8 cellular contexts compared by ENCODE assay signal in the genomic region with DNA sequence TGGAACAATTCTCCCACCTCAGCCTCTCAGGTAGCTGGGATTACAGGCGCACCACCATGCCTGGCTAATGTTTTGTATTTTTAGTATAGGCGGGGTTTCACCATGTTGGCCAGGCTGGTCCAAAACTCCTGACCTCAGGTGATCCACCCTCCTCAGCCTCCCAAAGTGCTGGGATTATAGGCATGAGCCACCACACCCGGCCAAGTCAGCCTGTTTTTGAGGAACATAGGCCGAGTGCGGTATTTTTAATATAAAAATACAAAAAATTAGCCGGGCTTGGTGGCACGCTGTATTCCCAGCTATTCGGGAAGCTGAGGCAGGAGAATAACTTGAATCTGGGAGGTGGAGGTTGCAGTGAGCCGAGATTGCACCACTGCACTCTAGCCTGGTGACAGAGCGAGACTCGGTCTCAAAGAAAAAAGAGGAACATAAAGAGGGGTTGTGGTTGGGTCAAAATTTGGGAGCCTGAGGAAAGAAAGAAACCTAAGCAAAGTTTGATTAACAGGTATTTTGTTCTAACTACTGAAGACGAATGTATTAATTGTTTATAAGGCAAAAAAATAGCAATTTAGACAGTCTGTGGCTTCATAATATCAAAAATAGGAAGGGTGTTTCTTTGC. TPM values are rescaled to one million over a fixed set of nuclear protein-coding genes. Genes with fewer than 3 reads are reported as not detected.
A peak's percentile ranks its signal among the peaks of the same experiment; 100 is the strongest.
DNase-seq lines count a peak whose midpoint lies in the region; ATAC-seq and TF ChIP-seq lines count a peak whose summit lies in the region.
"Not testable (repeated sequence)": the region's sequence is repeated elsewhere in the genome, so short reads cannot be mapped to it uniquely, and the experiment has no call there.

No MANE protein-coding gene starts in this region.

- not testable (repeated sequence) for H3K9me2 ChIP-seq in SK-N-SH

- CTCF ChIA-PET in AG04450 (lab: Charles Lee) = not testable (repeated sequence)
- CTCF ChIA-PET in SK-N-SH (lab: Yijun Ruan, JAX) = interaction anchor here (1.0 to 2.4 kb wide), 2 partner anchors 13 to 15 kb away, joined by 5 read pairs; no protein-coding TSS in a partner anchor
- CTCF ChIA-PET in activated naive CD4-positive, alpha-beta T cell treated with anti-CD3 and anti-CD28 coated beads for 36 hours (lab: Charles Lee) = interaction anchor here (0.6 to 0.7 kb wide), 2 partner anchors 16 to 70 kb away, joined by 3 read pairs; no protein-coding TSS in a partner anchor

- TF ChIP-seq EP300 in SK-N-SH (IDR thresholded peaks at IDR 0.05; ENCODE audit: borderline replicate concordance in 1 of 2, low read depth in 1 of 2, low read length in 1 of 2) = not testable (repeated sequence)

- POLR2A ChIA-PET in AG04450 (lab: Yijun Ruan, JAX) = interaction anchor here (0.7 kb wide), 1 partner anchor 8 kb away, joined by 5 read pairs; no protein-coding TSS in a partner anchor
- POLR2A ChIA-PET in SK-N-SH (lab: Yijun Ruan, JAX) = not testable (repeated sequence)
- POLR2A ChIA-PET in naive thymus-derived CD8-positive, alpha-beta T cell (lab: Charles Lee) = interaction anchor here (0.7 to 1.4 kb wide), 2 partner anchors 52 to 1041 kb away, joined by 3 to 4 read pairs; a partner anchor contains a TSS

- not testable (repeated sequence) for H2AFZ ChIP-seq in SK-N-SH (ENCODE audit: low read depth); smooth muscle cell (ENCODE audit: low read depth)

- not testable (repeated sequence) for H3K27ac ChIP-seq in AG04450 (ENCODE audit: low read depth, low read length); ectodermal cell (ENCODE audit: insufficient read depth, low read depth, low read length, poor library complexity, severe bottlenecking); right atrium auricular region
- H3K27ac ChIP-seq in SK-N-SH (ENCODE audit: low read depth in 2 of 2, low read length in 1 of 2) (peak overlapping the region in 1 of 2 experiments; percentile 97; a peak in 1 of 4 replicates), smooth muscle cell (ENCODE audit: low read depth) (peak overlapping the region; percentile 95)

- peaks cover 15% of the 10 kb centered on the region for H3F3A ChIP-seq in SK-N-SH (replicated peaks; ENCODE audit: insufficient read depth)
- H3F3A ChIP-seq in smooth muscle cell (ENCODE audit: low read depth) = not testable (repeated sequence)

- in situ Hi-C loops in HAP-1 (cut with MboI; ENCODE audit: low sequenced_read_pairs) = not testable (repeated sequence)

- H3K27ac Mint-ChIP-seq in activated naive CD4-positive, alpha-beta T cell treated with anti-CD3 and anti-CD28 coated beads for 36 hours = not testable (repeated sequence)
- H3K27ac Mint-ChIP-seq in naive thymus-derived CD8-positive, alpha-beta T cell = peak overlapping the region in 8 of 10 donors; percentile 40 to 100 (median 70)

- TF ChIP-seq CTCF in AG04450 (IDR thresholded peaks at IDR 0.05; ENCODE audit: low read depth, low read length); SK-N-SH (IDR thresholded peaks at IDR 0.05); right atrium auricular region (IDR thresholded peaks at IDR 0.05); smooth muscle cell (IDR thresholded peaks at IDR 0.05; ENCODE audit: borderline replicate concordance, insufficient read depth, poor library complexity, severe bottlenecking): not testable (repeated sequence)

- not testable (repeated sequence) for H3K27me3 Mint-ChIP-seq in activated naive CD4-positive, alpha-beta T cell treated with anti-CD3 and anti-CD28 coated beads for 36 hours (ENCODE audit: low read depth); naive thymus-derived CD8-positive, alpha-beta T cell

- H3K4me3 Mint-ChIP-seq in activated naive CD4-positive, alpha-beta T cell treated with anti-CD3 and anti-CD28 coated beads for 36 hours = peak overlapping the region; percentile 22
- H3K4me3 Mint-ChIP-seq in naive thymus-derived CD8-positive, alpha-beta T cell = peak overlapping the region; percentile 45 to 100 (median 99)

- ATAC-seq in naive thymus-derived CD8-positive, alpha-beta T cell = not testable (repeated sequence)

- not testable (repeated sequence) for TF ChIP-seq RAD21 in SK-N-SH (IDR thresholded peaks at IDR 0.05; ENCODE audit: low read length)

- H3K4me1 Mint-ChIP-seq in activated naive CD4-positive, alpha-beta T cell treated with anti-CD3 and anti-CD28 coated beads for 36 hours (ENCODE audit: low read depth) = peaks cover 53% of the 10 kb centered on the region
- peaks cover 23 to 71% (median 66%) of the 10 kb centered on the region in 4 donors for H3K4me1 Mint-ChIP-seq in naive thymus-derived CD8-positive, alpha-beta T cell

- H3K36me3 ChIP-seq in HAP-1 (replicated peaks) (peaks cover 23% of the 10 kb centered on the region), SK-N-SH (replicated peaks in 1 of 2; ENCODE audit: control insufficient read depth in 1 of 2, insufficient read depth in 2 of 2, low read length in 1 of 2) (peaks cover 24 to 31% of the 10 kb centered on the region in 2 experiments), ectodermal cell (ENCODE audit: control insufficient read depth, insufficient read depth, low read length) (peaks cover 20% of the 10 kb centered on the region), right atrium auricular region (peaks cover 12% of the 10 kb centered on the region)
- H3K36me3 ChIP-seq in smooth muscle cell (ENCODE audit: low read depth) = not testable (repeated sequence)

- H3K9me3 Mint-ChIP-seq in activated naive CD4-positive, alpha-beta T cell treated with anti-CD3 and anti-CD28 coated beads for 36 hours; naive thymus-derived CD8-positive, alpha-beta T cell: not testable (repeated sequence)

- DNase-seq in AG04450 (ENCODE audit: low read depth, low spot score); HAP-1 (ENCODE audit: low spot score in 2 of 2); SK-N-SH; activated naive CD4-positive, alpha-beta T cell treated with anti-CD3 and anti-CD28 coated beads for 36 hours; naive thymus-derived CD8-positive, alpha-beta T cell; smooth muscle cell (lab: John Stamatoyannopoulos, UW; ENCODE audit: unreplicated experiment): not testable (repeated sequence)
- peak; percentile 26 for DNase-seq in right atrium auricular region (ENCODE audit: low spot score)

- H3K79me2 ChIP-seq in SK-N-SH (ENCODE audit: insufficient read depth) (peaks cover 66% of the 10 kb centered on the region), smooth muscle cell (ENCODE audit: low read depth) (peaks cover 60% of the 10 kb centered on the region)

- H3K9ac ChIP-seq in SK-N-SH = peak overlapping the region; percentile 98; the same call in 1 of the 2 replicates
- not testable (repeated sequence) for H3K9ac ChIP-seq in smooth muscle cell (ENCODE audit: low read depth)

- H3K27me3 ChIP-seq in AG04450 (ENCODE audit: control insufficient read depth, insufficient read depth, low read length); HAP-1 (ENCODE audit: low read depth); SK-N-SH (ENCODE audit: insufficient read depth); ectodermal cell (ENCODE audit: control insufficient read depth, insufficient read depth, low read length, poor library complexity, severe bottlenecking); right atrium auricular region; smooth muscle cell (ENCODE audit: low read depth): not testable (repeated sequence)

- peaks cover 32% of the 10 kb centered on the region for H3K36me3 Mint-ChIP-seq in activated naive CD4-positive, alpha-beta T cell treated with anti-CD3 and anti-CD28 coated beads for 36 hours (ENCODE audit: low read depth)
- H3K36me3 Mint-ChIP-seq in naive thymus-derived CD8-positive, alpha-beta T cell = peaks cover 24 to 42% (median 29%) of the 10 kb centered on the region in 3 donors

- peak overlapping the region; percentile 94 for H3K4me2 ChIP-seq in SK-N-SH
- peak overlapping the region; percentile 91 for H3K4me2 ChIP-seq in smooth muscle cell

- peak overlapping the region; percentile 85 for H3K4me3 ChIP-seq in AG04450 (ENCODE audit: low read depth, low read length)
- H3K4me3 ChIP-seq in HAP-1 = peak overlapping the region; percentile 86; the same call in 1 of the 2 replicates
- H3K4me3 ChIP-seq in SK-N-SH (ENCODE audit: low read depth in 2 of 2, low read length in 1 of 2) = peak overlapping the region; percentile 70 to 96; a peak in 3 of 4 replicates
- H3K4me3 ChIP-seq in ectodermal cell (ENCODE audit: insufficient read depth, low read depth, low read length) = peak overlapping the region; percentile 91
- H3K4me3 ChIP-seq in right atrium auricular region = not testable (repeated sequence)
- peak overlapping the region; percentile 87 for H3K4me3 ChIP-seq in smooth muscle cell

- not testable (repeated sequence) for H3K9me3 ChIP-seq in AG04450 (ENCODE audit: control insufficient read depth, insufficient read depth, low read length); HAP-1; SK-N-SH; ectodermal cell (ENCODE audit: control insufficient read depth, low read length); right atrium auricular region; smooth muscle cell (replicated peaks; ENCODE audit: low read depth)

- intact Hi-C loops in activated naive CD4-positive, alpha-beta T cell treated with anti-CD3 and anti-CD28 coated beads for 36 hours (cut with micrococcal nuclease) = not testable (repeated sequence)

- peaks cover 15% of the 10 kb centered on the region for H4K20me1 ChIP-seq in SK-N-SH (ENCODE audit: insufficient read depth)
- H4K20me1 ChIP-seq in smooth muscle cell (ENCODE audit: low read depth) = peaks cover 59% of the 10 kb centered on the region

- H3K4me1 ChIP-seq in HAP-1; SK-N-SH (ENCODE audit: control insufficient read depth in 1 of 2, insufficient read depth in 2 of 2, low read depth in 1 of 2, low read length in 1 of 2); ectodermal cell (ENCODE audit: control insufficient read depth, insufficient read depth, low read length): not testable (repeated sequence)
- peaks cover 0 to 22% of the 10 kb centered on the region in 2 donors for H3K4me1 ChIP-seq in right atrium auricular region
- peaks cover 15% of the 10 kb centered on the region for H3K4me1 ChIP-seq in smooth muscle cell (ENCODE audit: low read depth)

- 84% methylated on average over 11 of the region's 12 CpGs for WGBS in SK-N-SH (ENCODE audit: low lambda C conversion rate)
- 91 to 93% methylated on average over 11 to 12 of the region's 12 CpGs for WGBS in ectodermal cell, 2 experiments
- 94% methylated on average over 12 of the region's 12 CpGs for WGBS in smooth muscle cell (ENCODE audit: low lambda C conversion rate)

RNA-seq across cellular contexts. Expression of a gene that starts 51.6 kb away (rescaled TPM):
- 8.7 and 11.4 TPM in 2 replicates for polyA plus RNA-seq in AG04450 (2011; rRNA removed)
- 11.2 and 12.0 TPM in 2 replicates for polyA minus RNA-seq in AG04450 (2011; rRNA and poly(A)+ RNA removed)
- polyA plus RNA-seq in SK-N-SH (2012; rRNA removed) = 3.1 and 4.2 TPM in 2 replicates
- 3.9 and 5.2 TPM in 2 replicates for polyA plus RNA-seq in SK-N-SH (2012; cell fraction: cytosol; rRNA removed)
- 3.4 and 6.1 TPM in 2 replicates for polyA plus RNA-seq in SK-N-SH (2012; cell fraction: nucleus; rRNA removed)
- total RNA-seq in activated naive CD4-positive, alpha-beta T cell treated with anti-CD3 and anti-CD28 coated beads for 36 hours = 1 to 10 TPM; 6.6 to 7.5 TPM
- 43.0 TPM for polyA plus RNA-seq in ectodermal cell (2013, experiment 1 of 4)
- 43.2 TPM for polyA plus RNA-seq in ectodermal cell (2013, experiment 2 of 4)
- polyA plus RNA-seq in ectodermal cell (2013, experiment 3 of 4) = 34.9 TPM
- polyA plus RNA-seq in ectodermal cell (2013, experiment 4 of 4) = 41.6 TPM
- total RNA-seq in right atrium auricular region = 10 to 100 TPM in 1 of 2 donors, 1 to 10 TPM in 1; 9.1 to 15.2 TPM
- 10 to 100 TPM; 20.1 to 21.3 TPM for total RNA-seq in naive thymus-derived CD8-positive, alpha-beta T cell
- polyA plus RNA-seq in naive thymus-derived CD8-positive, alpha-beta T cell = 1 to 10 TPM; 5.0 to 8.0 (median 5.4) TPM
- total RNA-seq in smooth muscle cell = 23.5 and 29.0 TPM in 2 replicates
- 4.4 and 4.6 TPM in 2 replicates for polyA plus RNA-seq in smooth muscle cell
